ENCODE assay signal across 27 cellular contexts in genomic region chr20:14556206-14556605, GRCh38.
"Had no signal": no experiment of that assay in that cellular context is flagged by ENCODE, and none has a peak within 500 bp of the region (broad histone marks: within the 10 kb centered on the region; RNA-seq: fewer than 3 reads in every experiment).

No MANE protein-coding gene starts in this region.

- H3K4me3 ChIP-seq: cardiac muscle cell, MG63, PC-9 had no signal

- H2AFZ ChIP-seq: PC-9 had no signal

- H3K9ac ChIP-seq: KMS-11 had no signal

- H3K36me3 Mint-ChIP-seq: activated CD4-positive, alpha-beta memory T cell treated with anti-CD3 and anti-CD28 coated beads for 36 hours; activated naive CD8-positive, alpha-beta T cell; T-cell had no signal

- H3K27me3 ChIP-seq: brain microvascular endothelial cell, cardiac muscle cell, MG63 had no signal

- H3K27ac Mint-ChIP-seq: activated CD4-positive, alpha-beta memory T cell treated with anti-CD3 and anti-CD28 coated beads for 36 hours; activated CD4-positive, alpha-beta T cell treated with anti-CD3 and anti-CD28 coated beads, Interleukin-2, amount 10 ng/mL, durations not matched to agents 7 days and 5 days; activated naive CD4-positive, alpha-beta T cell treated with anti-CD3 and anti-CD28 coated beads for 36 hours; activated naive CD8-positive, alpha-beta T cell; T-cell had no signal

- H3K27me3 Mint-ChIP-seq: activated CD4-positive, alpha-beta memory T cell treated with anti-CD3 and anti-CD28 coated beads for 36 hours; activated CD4-positive, alpha-beta T cell treated with anti-CD3 and anti-CD28 coated beads, Interleukin-2, amount 10 ng/mL, durations not matched to agents 7 days and 5 days; activated naive CD8-positive, alpha-beta T cell; T-cell had no signal

- H3K4me3 Mint-ChIP-seq: activated CD4-positive, alpha-beta memory T cell treated with anti-CD3 and anti-CD28 coated beads for 36 hours; activated CD4-positive, alpha-beta T cell treated with anti-CD3 and anti-CD28 coated beads, Interleukin-2, amount 10 ng/mL, durations not matched to agents 7 days and 5 days; activated naive CD4-positive, alpha-beta T cell treated with anti-CD3 and anti-CD28 coated beads for 36 hours; activated naive CD8-positive, alpha-beta T cell; activated T-cell treated with anti-CD3 and anti-CD28 coated beads, Interleukin-2, amount 50 U/mL, for 4 hours; T-cell had no signal

- H3K9me3 ChIP-seq: MG63 had no signal

- H3K27ac ChIP-seq: brain microvascular endothelial cell, cardiac muscle cell, KMS-11, PC-9 had no signal

- H3K4me2 ChIP-seq: KMS-11, PC-9 had no signal

- DNase-seq: activated CD4-positive, alpha-beta memory T cell treated with anti-CD3 and anti-CD28 coated beads for 36 hours; activated CD4-positive, alpha-beta T cell treated with anti-CD3 and anti-CD28 coated beads, Interleukin-2, amount 10 ng/mL, durations not matched to agents 7 days and 5 days; activated CD4-positive, CD25-positive, alpha-beta regulatory T cell; activated CD8-positive, alpha-beta memory T cell treated with anti-CD3 and anti-CD28 coated beads for 24 hours; activated effector memory CD4-positive, alpha-beta T cell treated with anti-CD3 and anti-CD28 coated beads, Interleukin-2, amount 50 U/mL, for 16 hours; activated naive CD4-positive, alpha-beta T cell treated with anti-CD3 and anti-CD28 coated beads for 36 hours; activated T-cell treated with anti-CD3 and anti-CD28 coated beads, Interleukin-2, amount 50 U/mL, for 4 hours; amygdala; brain microvascular endothelial cell; MG63; MV-4-11; NCI-H1092 treated with DMSO at 0.1 percent for 48 hours; NCI-H1417 treated with DMSO at 0.1 percent for 48 hours; NCI-H1694; NCI-H2029; NCI-H2107; NCI-H2171 treated with DMSO at 0.1 percent for 48 hours; NCI-H510A treated with DMSO at 0.1 percent for 48 hours; PC-9; SIG-M5; T-cell; T-helper 2 cell; T1000 had no signal

- H3K9me3 Mint-ChIP-seq: activated CD4-positive, alpha-beta T cell treated with anti-CD3 and anti-CD28 coated beads, Interleukin-2, amount 10 ng/mL, durations not matched to agents 7 days and 5 days; activated naive CD4-positive, alpha-beta T cell treated with anti-CD3 and anti-CD28 coated beads for 36 hours; activated T-cell treated with anti-CD3 and anti-CD28 coated beads, Interleukin-2, amount 50 U/mL, for 4 hours had no signal

- FAIRE-seq: TTC549 had no signal

- H3K4me1 Mint-ChIP-seq: activated CD4-positive, alpha-beta T cell treated with anti-CD3 and anti-CD28 coated beads, Interleukin-2, amount 10 ng/mL, durations not matched to agents 7 days and 5 days; T-cell had no signal

- H3K36me3 ChIP-seq: brain microvascular endothelial cell, cardiac muscle cell, MG63 had no signal
